13 cellular contexts compared by ENCODE assay signal in the genomic region with DNA sequence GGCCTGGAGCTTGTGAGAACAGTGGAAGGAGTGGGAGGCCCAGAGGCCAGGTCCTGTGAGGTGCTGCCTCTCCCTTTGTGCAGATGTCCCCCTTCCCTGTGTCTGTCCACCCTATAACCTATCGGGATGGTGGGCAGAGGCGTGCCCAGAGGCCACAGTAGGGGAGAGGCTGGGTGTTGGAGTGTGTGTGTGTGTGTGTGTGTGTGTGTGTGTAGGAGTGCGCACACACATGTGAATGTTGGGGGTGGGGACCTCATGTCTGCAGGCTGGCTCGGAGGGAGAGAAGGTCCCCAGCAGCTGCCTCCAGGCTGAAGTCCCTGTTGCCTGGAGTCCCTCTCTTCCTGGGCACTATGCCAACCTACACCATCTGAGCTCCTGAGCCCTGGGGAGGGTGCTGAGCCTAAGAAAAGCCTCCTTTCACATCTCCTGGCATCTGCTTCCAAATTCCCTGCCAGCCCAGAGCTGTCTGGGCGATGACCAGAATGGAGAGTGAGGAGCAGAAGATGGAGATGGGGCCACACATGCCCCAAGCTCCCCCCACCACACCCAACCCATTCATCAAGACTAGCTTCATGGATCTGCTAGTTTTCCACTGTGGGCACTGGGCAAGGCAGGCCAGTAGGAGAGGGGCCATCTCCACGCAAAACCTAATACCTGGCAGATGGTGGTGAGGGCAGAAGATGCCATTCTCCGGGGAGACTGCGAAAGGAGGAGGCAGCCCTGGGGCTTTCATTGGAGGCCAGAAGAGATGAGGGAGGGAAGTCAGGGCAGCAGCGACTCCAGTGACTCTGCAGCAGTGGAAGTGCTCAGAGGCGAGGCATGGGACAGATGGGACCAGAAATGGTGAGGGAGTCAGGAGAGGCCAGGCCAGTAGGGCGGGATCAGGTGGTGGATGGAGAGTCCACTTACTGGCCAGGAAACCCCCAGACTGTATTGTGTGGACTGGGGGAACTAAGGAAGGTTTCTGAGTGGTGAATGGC. TPM values are rescaled to one million over a fixed set of nuclear protein-coding genes. Genes with fewer than 3 reads are reported as not detected.
DNase-seq lines count a peak whose midpoint lies in the region; ATAC-seq and TF ChIP-seq lines count a peak whose summit lies in the region.
"Had no signal": no experiment of that assay in that cellular context is flagged by ENCODE, and none has a peak within 500 bp of the region (broad histone marks: within the 10 kb centered on the region; RNA-seq: fewer than 3 reads in every experiment).

No MANE protein-coding gene starts in this region.

- H3K4me3 Mint-ChIP-seq in H9: no peak overlapping the region
- H3K4me3 Mint-ChIP-seq: activated naive CD4-positive, alpha-beta T cell treated with anti-CD3 and anti-CD28 coated beads, Interleukin-2, amount 50 U/mL, for 24 hours; stimulated activated naive B cell treated with anti-CD40 and anti-IgM and Interleukin-4, amounts not matched to agents 10 μg/mL and 1 μg/mL and 100 μg/mL, for 72 hours had no signal

- ATAC-seq in gastroesophageal sphincter (peak; percentile 34), GM18867 (IDR thresholded peaks at IDR 0.05; ENCODE audit: unreplicated experiment) (no peak), HG02763 (IDR thresholded peaks at IDR 0.05; ENCODE audit: unreplicated experiment) (no peak), esophagus mucosa (no peak)
- ATAC-seq: stimulated activated naive B cell treated with anti-CD40 and anti-IgM and Interleukin-4, amounts not matched to agents 10 μg/mL and 1 μg/mL and 100 μg/mL, for 72 hours had no signal

- H2BK120ac ChIP-seq in H9 (ENCODE audit: low read depth, low read length, poor library complexity, severe bottlenecking): no peak overlapping the region

- WGBS in H9 (ENCODE audit: extremely low coverage, insufficient read length, low lambda C conversion rate): no CpG with 5 or more reads among the region's 11 CpGs
- 90 to 92% methylated on average over 2 to 3 of the region's 11 CpGs for WGBS in gastroesophageal sphincter (ENCODE audit: low coverage in 1 of 2), 2 donors

- H2BK12ac ChIP-seq in H9 (ENCODE audit: insufficient read length, low read depth, low read length): no peak overlapping the region

- peak overlapping the region; percentile 22; the same call in 1 of the 2 replicates for H3K14ac ChIP-seq in H9 (ENCODE audit: insufficient read depth, low read length)

- no peaks in the 10 kb centered on the region for H3K36me3 Mint-ChIP-seq in H9 (ENCODE audit: insufficient read depth in 1 of 3, low read depth in 3 of 3)
- H3K36me3 Mint-ChIP-seq: activated naive CD4-positive, alpha-beta T cell treated with anti-CD3 and anti-CD28 coated beads, Interleukin-2, amount 50 U/mL, for 24 hours; stimulated activated naive B cell treated with anti-CD40 and anti-IgM and Interleukin-4, amounts not matched to agents 10 μg/mL and 1 μg/mL and 100 μg/mL, for 72 hours had no signal

- no peak overlapping the region for H2BK15ac ChIP-seq in H9 (ENCODE audit: low read depth, low read length)

- no peaks in the 10 kb centered on the region for H3K9me3 Mint-ChIP-seq in H9
- H3K9me3 Mint-ChIP-seq: activated naive CD4-positive, alpha-beta T cell treated with anti-CD3 and anti-CD28 coated beads, Interleukin-2, amount 50 U/mL, for 24 hours; stimulated activated naive B cell treated with anti-CD40 and anti-IgM and Interleukin-4, amounts not matched to agents 10 μg/mL and 1 μg/mL and 100 μg/mL, for 72 hours had no signal

- H4K20me1 ChIP-seq in H9 (ENCODE audit: control insufficient read depth, insufficient read depth, insufficient read length): no peaks in the 10 kb centered on the region

- H3K23ac ChIP-seq in H9 (ENCODE audit: insufficient read length, low read depth, low read length): no peak overlapping the region

- H3T11ph ChIP-seq in H9 (ENCODE audit: low read length): no peak overlapping the region

- H3K79me2 ChIP-seq in H9 (ENCODE audit: insufficient read depth, low read length): no peaks in the 10 kb centered on the region

- H3K56ac ChIP-seq in H9 (ENCODE audit: insufficient read length, low read depth, low read length): no peak overlapping the region

- no peak overlapping the region for H2BK5ac ChIP-seq in H9 (ENCODE audit: insufficient read length, low read length)

- no peak overlapping the region; a peak in 2 of 7 replicates for H3K27ac Mint-ChIP-seq in H9
- H3K27ac Mint-ChIP-seq: activated naive CD4-positive, alpha-beta T cell treated with anti-CD3 and anti-CD28 coated beads, Interleukin-2, amount 50 U/mL, for 24 hours; stimulated activated naive B cell treated with anti-CD40 and anti-IgM and Interleukin-4, amounts not matched to agents 10 μg/mL and 1 μg/mL and 100 μg/mL, for 72 hours had no signal

- no peak overlapping the region for H4K8ac ChIP-seq in H9 (replicated peaks; ENCODE audit: insufficient read length, low read depth, low read length)

- H3K4me1 ChIP-seq in H9 (ENCODE audit: insufficient read depth, low read length) (no peaks in the 10 kb centered on the region), gastroesophageal sphincter (peaks cover 0 to 88% (median 19%) of the 10 kb centered on the region in 3 donors), rectal smooth muscle tissue (ENCODE audit: control insufficient read depth, insufficient read depth, low read length) (peaks cover 26% of the 10 kb centered on the region)

- no peak overlapping the region for H4K5ac ChIP-seq in H9 (ENCODE audit: insufficient read length, low read depth, low read length)

- no peaks in the 10 kb centered on the region for H3K79me1 ChIP-seq in H9 (ENCODE audit: insufficient read depth, low read depth, low read length, poor library complexity, severe bottlenecking)

- H2AK5ac ChIP-seq in H9 (ENCODE audit: insufficient read length, low read length): no peak overlapping the region

- TF ChIP-seq CTCF in H9 (conservative IDR thresholded peaks at IDR 0.05) (no peak), gastroesophageal sphincter (IDR thresholded peaks at IDR 0.05) (no peak)

- H3K27me3 ChIP-seq in H9 (ENCODE audit: insufficient read depth, low read length) (no peaks in the 10 kb centered on the region), gastroesophageal sphincter (no peaks in the 10 kb centered on the region), rectal smooth muscle tissue (ENCODE audit: control insufficient read depth, insufficient read depth, low read length) (no peaks in the 10 kb centered on the region)

- no peaks in the 10 kb centered on the region for H3K9me3 ChIP-seq in H9 (ENCODE audit: control insufficient read depth, low read depth, low read length)
- no peaks in the 10 kb centered on the region for H3K9me3 ChIP-seq in gastroesophageal sphincter

- no peak overlapping the region for H3K4me2 ChIP-seq in H9 (ENCODE audit: insufficient read depth, insufficient read length, low read length)

- H3K36me3 ChIP-seq in gastroesophageal sphincter (no peaks in the 10 kb centered on the region), rectal smooth muscle tissue (ENCODE audit: control insufficient read depth, insufficient read depth, low read length) (no peaks in the 10 kb centered on the region)

- peaks cover 8% of the 10 kb centered on the region for H3K27me3 Mint-ChIP-seq in H9 (ENCODE audit: low read depth)

- H3K9ac ChIP-seq in H9 (ENCODE audit: extremely low read depth, insufficient read length, low read length) (no peak overlapping the region), rectal smooth muscle tissue (ENCODE audit: low read length) (peak overlapping the region; percentile 16)

- TF ChIP-seq EP300 in gastroesophageal sphincter (IDR thresholded peaks at IDR 0.05): no peak

- H2BK20ac ChIP-seq in H9 (ENCODE audit: low read depth, low read length, poor library complexity, severe bottlenecking): no peak overlapping the region

- no peak overlapping the region for H3K4ac ChIP-seq in H9 (ENCODE audit: low read depth, low read length)

- peaks cover 0 to 16% of the 10 kb centered on the region in 2 experiments; a peak in 2 of 4 replicates for H3K4me1 Mint-ChIP-seq in H9
- H3K4me1 Mint-ChIP-seq: activated naive CD4-positive, alpha-beta T cell treated with anti-CD3 and anti-CD28 coated beads, Interleukin-2, amount 50 U/mL, for 24 hours; stimulated activated naive B cell treated with anti-CD40 and anti-IgM and Interleukin-4, amounts not matched to agents 10 μg/mL and 1 μg/mL and 100 μg/mL, for 72 hours had no signal

- H3K23me2 ChIP-seq in H9 (ENCODE audit: insufficient read length, low read depth, low read length, poor library complexity, severe bottlenecking): no peaks in the 10 kb centered on the region

- no peak overlapping the region for H3K18ac ChIP-seq in H9 (ENCODE audit: insufficient read length, low read depth, low read length)

- H3K27ac ChIP-seq in H9 (ENCODE audit: insufficient read length, low read depth, low read length) (no peak overlapping the region), gastroesophageal sphincter (peak overlapping the region in 3 of 4 donors; percentile 62 to 76 (median 71)), rectal smooth muscle tissue (ENCODE audit: low read depth, low read length) (peak overlapping the region; percentile 57)

- H3K4me3 ChIP-seq in gastroesophageal sphincter: no peak overlapping the region
- H3K4me3 ChIP-seq in rectal smooth muscle tissue (ENCODE audit: low read length): no peak overlapping the region

- H4K91ac ChIP-seq in H9 (ENCODE audit: insufficient read length, low read depth, low read length): no peak overlapping the region

- no peak overlapping the region for H2AFZ ChIP-seq in H9 (ENCODE audit: low read length)

- DNase-seq in H9 (no peak), NCI-H446 (lab: John Stamatoyannopoulos, UW) (peak; percentile 75 to 97), kidney glomerular epithelial cell (lab: John Stamatoyannopoulos, UW) (no peak)
- DNase-seq: activated CD4-positive, alpha-beta T cell treated with anti-CD3 and anti-CD28 coated beads for 1 hour; EL; stimulated activated naive B cell treated with anti-CD40 and anti-IgM and Interleukin-4, amounts not matched to agents 10 μg/mL and 1 μg/mL and 100 μg/mL, for 72 hours had no signal

- no peak for TF ChIP-seq POLR2A in gastroesophageal sphincter (IDR thresholded peaks at IDR 0.05)

RNA-seq across cellular contexts. Expression of a gene that starts 20.3 kb away (rescaled TPM):
- total RNA-seq in H9 (2021) (0.09 TPM in 1 of 2 replicates, not detected in the other), gastroesophageal sphincter (10 to 100 TPM in 2 of 4 donors, 1 to 10 TPM in 2; 2.0 to 13.9 (median 9.8) TPM), esophagus mucosa (0.44 TPM)
- total RNA-seq: endothelial cell of umbilical vein had no signal

RNA-seq across cellular contexts. Expression of a gene that starts 51.3 kb away (rescaled TPM):
- 15.7 and 16.0 TPM in 2 replicates for total RNA-seq in H9 (2021)
- total RNA-seq in gastroesophageal sphincter: 10 to 100 TPM; 20.2 to 47.3 (median 38.2) TPM
- 42.7 TPM for total RNA-seq in esophagus mucosa

Comparison
In these comparisons a context has a peak if more than half of its experiments do, and no peak if none do; other contexts are left out.
1. DNase-seq: peak in NCI-H446 (2 of 2); none in H9 (single experiment) and kidney glomerular epithelial cell (single experiment).